In genomic region chr2:127996160-127996559, GRCh38 we compare ENCODE assay signal across 15 cellular contexts. TPM values are rescaled to one million over a fixed set of nuclear protein-coding genes. Genes with fewer than 3 reads are reported as not detected.
DNase-seq lines count a peak whose midpoint lies in the region; ATAC-seq and TF ChIP-seq lines count a peak whose summit lies in the region.
"Had no signal": no experiment of that assay in that cellular context is flagged by ENCODE, and none has a peak within 500 bp of the region (broad histone marks: within the 10 kb centered on the region; RNA-seq: fewer than 3 reads in every experiment).

No MANE protein-coding gene starts in this region.

- H3K27me3 Mint-ChIP-seq in activated CD8-positive, alpha-beta memory T cell treated with anti-CD3 and anti-CD28 coated beads, Interleukin-2, amount 10 ng/mL, durations not matched to agents 7 days and 5 days = no peaks in the 10 kb centered on the region
- no peaks in the 10 kb centered on the region for H3K27me3 Mint-ChIP-seq in activated T-helper 1 cell treated with anti-CD3 and anti-CD28 coated beads, Interleukin-12 subunit alpha, Interleukin-12 subunit beta, Interleukin-2, Interleukin-4 antibody, amounts not matched to agents 30 ng/mL and 10 ng/mL and 1 ng/mL, durations not matched to agents 14 hours and 24 hours and 36 hours (ENCODE audit: insufficient read depth)
- H3K27me3 Mint-ChIP-seq: B cell had no signal

- 67 to 79% (median 76%) methylated on average over 9 of the region's 9 CpGs for WGBS in psoas muscle, 3 donors

- peaks cover 35% of the 10 kb centered on the region for H3K36me3 Mint-ChIP-seq in activated CD8-positive, alpha-beta memory T cell treated with anti-CD3 and anti-CD28 coated beads, Interleukin-2, amount 10 ng/mL, durations not matched to agents 7 days and 5 days
- H3K36me3 Mint-ChIP-seq in activated T-helper 1 cell treated with anti-CD3 and anti-CD28 coated beads, Interleukin-12 subunit alpha, Interleukin-12 subunit beta, Interleukin-2, Interleukin-4 antibody, amounts not matched to agents 30 ng/mL and 10 ng/mL and 1 ng/mL, durations not matched to agents 14 hours and 24 hours and 36 hours (ENCODE audit: low read depth) = peaks cover 37% of the 10 kb centered on the region

- no peak overlapping the region for H3K4me3 Mint-ChIP-seq in activated CD8-positive, alpha-beta memory T cell treated with anti-CD3 and anti-CD28 coated beads, Interleukin-2, amount 10 ng/mL, durations not matched to agents 7 days and 5 days
- no peak overlapping the region for H3K4me3 Mint-ChIP-seq in activated T-helper 1 cell treated with anti-CD3 and anti-CD28 coated beads, Interleukin-12 subunit alpha, Interleukin-12 subunit beta, Interleukin-2, Interleukin-4 antibody, amounts not matched to agents 30 ng/mL and 10 ng/mL and 1 ng/mL, durations not matched to agents 14 hours and 24 hours and 36 hours
- H3K4me3 Mint-ChIP-seq: B cell; CD8-positive, alpha-beta T cell; H9 had no signal

- no peaks in the 10 kb centered on the region for H3K9me3 ChIP-seq in psoas muscle
- H3K9me3 ChIP-seq: BLaER1 treated with 17β-estradiol and CSF1 and Interleukin-3, amounts not matched to agents 10 nM and 100 nM had no signal

- H3K36me3 ChIP-seq in psoas muscle (ENCODE audit: insufficient read depth in 1 of 2, low read depth in 1 of 2) = peaks cover 14 to 99% of the 10 kb centered on the region in 2 donors

- no peak for ATAC-seq in activated CD8-positive, alpha-beta memory T cell treated with anti-CD3 and anti-CD28 coated beads, Interleukin-2, amount 10 ng/mL, durations not matched to agents 7 days and 5 days
- ATAC-seq in psoas muscle = peak in 2 of 4 donors; percentile 52 to 65
- ATAC-seq: CD8-positive, alpha-beta T cell had no signal

- no peaks in the 10 kb centered on the region for H3K27me3 ChIP-seq in psoas muscle (ENCODE audit: insufficient read depth in 3 of 3, low read length in 2 of 3)
- H3K27me3 ChIP-seq: BLaER1 treated with 17β-estradiol and CSF1 and Interleukin-3, amounts not matched to agents 10 nM and 100 nM had no signal

- H3K27ac ChIP-seq in psoas muscle = peak overlapping the region; percentile 65
- H3K27ac ChIP-seq: 22Rv1; BLaER1 treated with 17β-estradiol and CSF1 and Interleukin-3, amounts not matched to agents 10 nM and 100 nM had no signal

- H3K4me3 ChIP-seq in psoas muscle = no peak overlapping the region
- H3K4me3 ChIP-seq: BLaER1 treated with 17β-estradiol and CSF1 and Interleukin-3, amounts not matched to agents 10 nM and 100 nM had no signal

- DNase-seq in activated CD8-positive, alpha-beta memory T cell treated with anti-CD3 and anti-CD28 coated beads, Interleukin-2, amount 10 ng/mL, durations not matched to agents 7 days and 5 days = peak; percentile 38
- DNase-seq in activated CD8-positive, alpha-beta memory T cell treated with anti-CD3 and anti-CD28 coated beads, Interleukin-2, amount 50 U/mL, for 4 hours = no peak
- DNase-seq in astrocyte of the hippocampus (ENCODE audit: low read depth, low spot score) (peak; percentile 14), psoas muscle (no peak), RKO (ENCODE audit: low spot score) (no peak), ureter (ENCODE audit: low spot score) (no peak)
- no peak for DNase-seq in activated T-helper 1 cell treated with anti-CD3 and anti-CD28 coated beads, Interleukin-12 subunit alpha, Interleukin-12 subunit beta, Interleukin-2, Interleukin-4 antibody, amounts not matched to agents 30 ng/mL and 10 ng/mL and 1 ng/mL, durations not matched to agents 14 hours and 24 hours and 36 hours (ENCODE audit: low spot score)
- DNase-seq: Calu3; CD8-positive, alpha-beta T cell; DMS79 treated with DMSO at 0.1 percent for 48 hours; GF-D8; H9 had no signal

- no peak for TF ChIP-seq CTCF in psoas muscle (IDR thresholded peaks at IDR 0.05)

- no peaks in the 10 kb centered on the region for H3K4me1 Mint-ChIP-seq in activated CD8-positive, alpha-beta memory T cell treated with anti-CD3 and anti-CD28 coated beads, Interleukin-2, amount 10 ng/mL, durations not matched to agents 7 days and 5 days
- no peaks in the 10 kb centered on the region for H3K4me1 Mint-ChIP-seq in activated T-helper 1 cell treated with anti-CD3 and anti-CD28 coated beads, Interleukin-12 subunit alpha, Interleukin-12 subunit beta, Interleukin-2, Interleukin-4 antibody, amounts not matched to agents 30 ng/mL and 10 ng/mL and 1 ng/mL, durations not matched to agents 14 hours and 24 hours and 36 hours (ENCODE audit: low read depth)
- H3K4me1 Mint-ChIP-seq: B cell, H9 had no signal

- CTCF ChIA-PET in activated CD8-positive, alpha-beta memory T cell treated with anti-CD3 and anti-CD28 coated beads, Interleukin-2, amount 10 ng/mL, durations not matched to agents 7 days and 5 days (lab: Charles Lee) = no interaction called here

- no peaks in the 10 kb centered on the region for H3K9me3 Mint-ChIP-seq in activated CD8-positive, alpha-beta memory T cell treated with anti-CD3 and anti-CD28 coated beads, Interleukin-2, amount 10 ng/mL, durations not matched to agents 7 days and 5 days (ENCODE audit: low read depth)
- H3K9me3 Mint-ChIP-seq in activated T-helper 1 cell treated with anti-CD3 and anti-CD28 coated beads, Interleukin-12 subunit alpha, Interleukin-12 subunit beta, Interleukin-2, Interleukin-4 antibody, amounts not matched to agents 30 ng/mL and 10 ng/mL and 1 ng/mL, durations not matched to agents 14 hours and 24 hours and 36 hours = no peaks in the 10 kb centered on the region
- H3K9me3 Mint-ChIP-seq: CD8-positive, alpha-beta T cell; H9 had no signal

- H3K27ac Mint-ChIP-seq in activated CD8-positive, alpha-beta memory T cell treated with anti-CD3 and anti-CD28 coated beads, Interleukin-2, amount 10 ng/mL, durations not matched to agents 7 days and 5 days = no peak overlapping the region
- no peak overlapping the region for H3K27ac Mint-ChIP-seq in activated T-helper 1 cell treated with anti-CD3 and anti-CD28 coated beads, Interleukin-12 subunit alpha, Interleukin-12 subunit beta, Interleukin-2, Interleukin-4 antibody, amounts not matched to agents 30 ng/mL and 10 ng/mL and 1 ng/mL, durations not matched to agents 14 hours and 24 hours and 36 hours
- H3K27ac Mint-ChIP-seq: B cell; CD8-positive, alpha-beta T cell; H9 had no signal

- intact Hi-C loops in psoas muscle (cut with DNase I) = no loop called here
- intact Hi-C loops in activated T-helper 1 cell treated with anti-CD3 and anti-CD28 coated beads, Interleukin-12 subunit alpha, Interleukin-12 subunit beta, Interleukin-2, Interleukin-4 antibody, amounts not matched to agents 30 ng/mL and 10 ng/mL and 1 ng/mL, durations not matched to agents 14 hours and 24 hours and 36 hours (cut with micrococcal nuclease) = no loop called here

- H3K4me1 ChIP-seq in psoas muscle = peaks cover 12% of the 10 kb centered on the region
- H3K4me1 ChIP-seq: BLaER1 treated with 17β-estradiol and CSF1 and Interleukin-3, amounts not matched to agents 10 nM and 100 nM had no signal

RNA-seq across cellular contexts. Expression of gene SAP130, which starts 31.7 kb away (rescaled TPM):
- 10 to 100 TPM; 40.0 to 43.7 TPM for total RNA-seq in activated CD8-positive, alpha-beta memory T cell treated with anti-CD3 and anti-CD28 coated beads, Interleukin-2, amount 10 ng/mL, durations not matched to agents 7 days and 5 days
- 10 to 100 TPM; 10.5 to 14.3 (median 13.2) TPM for total RNA-seq in psoas muscle
- 10 to 100 TPM in 1 of 3 donors, 1 to 10 TPM in 2; 6.3 to 10.1 (median 8.0) TPM for polyA plus RNA-seq in psoas muscle
- 30.9 and 31.5 TPM in 2 replicates for total RNA-seq in activated T-helper 1 cell treated with anti-CD3 and anti-CD28 coated beads, Interleukin-12 subunit alpha, Interleukin-12 subunit beta, Interleukin-2, Interleukin-4 antibody, amounts not matched to agents 30 ng/mL and 10 ng/mL and 1 ng/mL, durations not matched to agents 14 hours and 24 hours and 36 hours
- 22.5 TPM for total RNA-seq in ureter

Comparison
In these comparisons a context has a peak if more than half of its experiments do, and no peak if none do; other contexts are left out.
1. DNase-seq: peak in activated CD8-positive, alpha-beta memory T cell treated with anti-CD3 and anti-CD28 coated beads, Interleukin-2, amount 10 ng/mL, durations not matched to agents 7 days and 5 days (single experiment) and astrocyte of the hippocampus (single experiment); none in activated CD8-positive, alpha-beta memory T cell treated with anti-CD3 and anti-CD28 coated beads, Interleukin-2, amount 50 U/mL, for 4 hours (single experiment), psoas muscle (0 of 2), RKO (single experiment), activated T-helper 1 cell treated with anti-CD3 and anti-CD28 coated beads, Interleukin-12 subunit alpha, Interleukin-12 subunit beta, Interleukin-2, Interleukin-4 antibody, amounts not matched to agents 30 ng/mL and 10 ng/mL and 1 ng/mL, durations not matched to agents 14 hours and 24 hours and 36 hours (single experiment) and ureter (single experiment).